1 cellular context compared by ENCODE assay signal in genomic region chr18:31232779-31233424, GRCh38.
A peak's percentile ranks its signal among the peaks of the same experiment; 100 is the strongest.
TF ChIP-seq lines count a peak whose summit lies in the region.

No MANE protein-coding gene starts in this region.

TF ChIP-seq in HepG2, 621 proteins besides CTCF, POLR2A, EP300 and RAD21 (continued from another document and continues in another):
- TF ChIP-seq NR2C2 (CRISPR knock-in tag; IDR thresholded peaks at IDR 0.05; ENCODE audit: borderline replicate concordance) = peak; percentile 71
- TF ChIP-seq FOXP4 (CRISPR knock-in tag; IDR thresholded peaks at IDR 0.05) = peak; percentile 53; the same call in 1 of the 2 replicates
- no peak for TF ChIP-seq IRF9 (CRISPR knock-in tag; IDR thresholded peaks at IDR 0.05; ENCODE audit: borderline replicate concordance)
- peak; percentile 46; the same call in 1 of the 2 replicates for TF ChIP-seq ETV5 (CRISPR knock-in tag; IDR thresholded peaks at IDR 0.05; ENCODE audit: borderline replicate concordance)
- TF ChIP-seq ZNF496 (CRISPR knock-in tag; IDR thresholded peaks at IDR 0.05; ENCODE audit: insufficient replicate concordance) = no peak
- no peak for TF ChIP-seq RFXANK (CRISPR knock-in tag; IDR thresholded peaks at IDR 0.05)
- no peak for TF ChIP-seq POLR2G (IDR thresholded peaks at IDR 0.05; ENCODE audit: low read depth, low read length)
- peak; percentile 43; the same call in 1 of the 2 replicates for TF ChIP-seq ZNF414 (CRISPR knock-in tag; IDR thresholded peaks at IDR 0.05)
- no peak for TF ChIP-seq ZNF713 (CRISPR knock-in tag; IDR thresholded peaks at IDR 0.05)
- TF ChIP-seq ZBTB40 (IDR thresholded peaks at IDR 0.05) = no peak
- TF ChIP-seq ZBTB40 (CRISPR knock-in tag; IDR thresholded peaks at IDR 0.05) = no peak
- TF ChIP-seq MTA1 (CRISPR knock-in tag; IDR thresholded peaks at IDR 0.05; ENCODE audit: borderline replicate concordance) = peak; percentile 52; the same call in 1 of the 2 replicates
- TF ChIP-seq AFF4 (CRISPR knock-in tag; IDR thresholded peaks at IDR 0.05) = no peak
- no peak for TF ChIP-seq ZNF770 (CRISPR knock-in tag; IDR thresholded peaks at IDR 0.05)
- no peak for TF ChIP-seq ZNF138 (CRISPR knock-in tag; IDR thresholded peaks at IDR 0.05; ENCODE audit: low read depth)
- TF ChIP-seq ZNF7 (CRISPR knock-in tag; IDR thresholded peaks at IDR 0.05) = no peak
- TF ChIP-seq SMAD9 (CRISPR knock-in tag; IDR thresholded peaks at IDR 0.05) = no peak
- TF ChIP-seq ATF1 (CRISPR knock-in tag; IDR thresholded peaks at IDR 0.05) = 0 out of 2 replicates have a peak, but pooled peaks have one; percentile 3
- TF ChIP-seq CENPX (CRISPR knock-in tag; IDR thresholded peaks at IDR 0.05) = no peak
- TF ChIP-seq ZNF432 (CRISPR knock-in tag; IDR thresholded peaks at IDR 0.05; ENCODE audit: borderline replicate concordance) = no peak
- TF ChIP-seq KLF9 (CRISPR knock-in tag; IDR thresholded peaks at IDR 0.05; ENCODE audit: low read depth) = no peak
- TF ChIP-seq ZFYVE20 (CRISPR knock-in tag; IDR thresholded peaks at IDR 0.05; ENCODE audit: borderline replicate concordance, low read depth) = no peak
- no peak for TF ChIP-seq ZHX1 (CRISPR knock-in tag; IDR thresholded peaks at IDR 0.05; ENCODE audit: low read depth)
- no peak for TF ChIP-seq ZNF773 (CRISPR knock-in tag; IDR thresholded peaks at IDR 0.05; ENCODE audit: borderline replicate concordance)
- no peak for TF ChIP-seq DMTF1 (CRISPR knock-in tag; IDR thresholded peaks at IDR 0.05)
- TF ChIP-seq ZNF34 (CRISPR knock-in tag; IDR thresholded peaks at IDR 0.05; ENCODE audit: borderline replicate concordance) = no peak
- peak; percentile 62 for TF ChIP-seq TARDBP (CRISPR knock-in tag; IDR thresholded peaks at IDR 0.05)
